Comparison of ENCODE assay signal across 9 cellular contexts in genomic region chrX:152897216-152898144, GRCh38. TPM values are rescaled to one million over a fixed set of nuclear protein-coding genes. Genes with fewer than 3 reads are reported as not detected.
A peak's percentile ranks its signal among the peaks of the same experiment; 100 is the strongest.
DNase-seq lines count a peak whose midpoint lies in the region; ATAC-seq, FAIRE-seq and TF ChIP-seq lines count a peak whose summit lies in the region.
"Had no signal": no experiment of that assay in that cellular context is flagged by ENCODE, and none has a peak within 500 bp of the region (broad histone marks: within the 10 kb centered on the region; RNA-seq: fewer than 3 reads in every experiment).

Gene ZNF185, plus strand, starts transcription at chrX:152898067. Its CDS starts 16,423 bp downstream, at chrX:152914490.

- no peaks in the 10 kb centered on the region for H3K4me1 Mint-ChIP-seq in activated naive CD4-positive, alpha-beta T cell treated with anti-CD3 and anti-CD28 coated beads, Interleukin-2, amount 10 ng/mL, durations not matched to agents 7 days and 5 days

- peaks cover 0 to 3% of the 10 kb centered on the region in 2 donors for H3K4me1 ChIP-seq in ascending aorta
- H3K4me1 ChIP-seq in kidney (ENCODE audit: control insufficient read depth in 1 of 2, insufficient read depth in 1 of 2, low read depth in 1 of 2, low read length in 2 of 2): peaks cover 0 to 2% of the 10 kb centered on the region in 2 donors
- H3K4me1 ChIP-seq in upper lobe of right lung: no peaks in the 10 kb centered on the region

- no peak for FAIRE-seq in kidney (lab: Jason Lieb, UNC)

- H3K4me3 ChIP-seq in ascending aorta (peak within 1 kb of the TSS; percentile 42 to 53), kidney (ENCODE audit: low read length in 2 of 2) (peak within 1 kb of the TSS; percentile 12 to 57), upper lobe of right lung (peak within 1 kb of the TSS; percentile 35)

- no peak within 1 kb of the TSS for H3K27ac Mint-ChIP-seq in activated naive CD4-positive, alpha-beta T cell treated with anti-CD3 and anti-CD28 coated beads, Interleukin-2, amount 10 ng/mL, durations not matched to agents 7 days and 5 days

- ATAC-seq in upper lobe of right lung: peak; percentile 92
- no peak for ATAC-seq in GM21529 (IDR thresholded peaks at IDR 0.05; ENCODE audit: unreplicated experiment)

- peaks cover 62% of the 10 kb centered on the region for H3K27me3 Mint-ChIP-seq in activated naive CD4-positive, alpha-beta T cell treated with anti-CD3 and anti-CD28 coated beads, Interleukin-2, amount 10 ng/mL, durations not matched to agents 7 days and 5 days

- H3K9me3 ChIP-seq in ascending aorta (no peaks in the 10 kb centered on the region), kidney (ENCODE audit: control insufficient read depth in 1 of 2, low read length in 2 of 2) (no peaks in the 10 kb centered on the region), upper lobe of right lung (no peaks in the 10 kb centered on the region)

- H3K9ac ChIP-seq in kidney (ENCODE audit: low read length in 2 of 2): no peak within 1 kb of the TSS

- H3K27me3 ChIP-seq in ascending aorta (no peaks in the 10 kb centered on the region), upper lobe of right lung (no peaks in the 10 kb centered on the region)

- no peaks in the 10 kb centered on the region for H3K36me3 ChIP-seq in ascending aorta
- no peaks in the 10 kb centered on the region for H3K36me3 ChIP-seq in kidney (ENCODE audit: control insufficient read depth in 1 of 2, insufficient read depth in 2 of 2, low read length in 2 of 2)
- H3K36me3 ChIP-seq in upper lobe of right lung: no peaks in the 10 kb centered on the region

- H3K27ac ChIP-seq in ascending aorta (no peak within 1 kb of the TSS), kidney (ENCODE audit: low read depth in 2 of 2, low read length in 2 of 2) (no peak within 1 kb of the TSS), upper lobe of right lung (no peak within 1 kb of the TSS)

- intact Hi-C loops in ascending aorta (cut with DNase I) (no loop called here), kidney (cut with DNase I) (no loop called here), upper lobe of right lung (cut with DNase I) (no loop called here)

- no peaks in the 10 kb centered on the region for H3K9me3 Mint-ChIP-seq in activated naive CD4-positive, alpha-beta T cell treated with anti-CD3 and anti-CD28 coated beads, Interleukin-2, amount 10 ng/mL, durations not matched to agents 7 days and 5 days

- CTCF ChIA-PET in activated naive CD4-positive, alpha-beta T cell treated with anti-CD3 and anti-CD28 coated beads, Interleukin-2, amount 10 ng/mL, durations not matched to agents 7 days and 5 days (lab: Charles Lee): no interaction called here

- DNase-seq in activated naive CD4-positive, alpha-beta T cell treated with anti-CD3 and anti-CD28 coated beads, Interleukin-2, amount 10 ng/mL, durations not matched to agents 7 days and 5 days: peak; percentile 21
- DNase-seq in activated naive CD4-positive, alpha-beta T cell (lab: John Stamatoyannopoulos, UW): no peak
- DNase-seq in ascending aorta (ENCODE audit: low spot score in 2 of 2): no peak
- peak; percentile 86 for DNase-seq in kidney
- peak; percentile 87 for DNase-seq in upper lobe of right lung
- DNase-seq in NCI-H128 (lab: John Stamatoyannopoulos, UW; ENCODE audit: unreplicated experiment): no peak
- no peak for DNase-seq in HUDEP-2 (lab: John Stamatoyannopoulos, UW; ENCODE audit: unreplicated experiment in 76 of 76)
- DNase-seq: NCI-H187 had no signal

- no peak within 1 kb of the TSS for H3K4me3 Mint-ChIP-seq in activated naive CD4-positive, alpha-beta T cell treated with anti-CD3 and anti-CD28 coated beads, Interleukin-2, amount 10 ng/mL, durations not matched to agents 7 days and 5 days

- no peaks in the 10 kb centered on the region for H3K36me3 Mint-ChIP-seq in activated naive CD4-positive, alpha-beta T cell treated with anti-CD3 and anti-CD28 coated beads, Interleukin-2, amount 10 ng/mL, durations not matched to agents 7 days and 5 days

- TF ChIP-seq CTCF in ascending aorta (IDR thresholded peaks at IDR 0.05): no peak
- TF ChIP-seq CTCF in kidney (IDR thresholded peaks at IDR 0.05; ENCODE audit: borderline replicate concordance, extremely low read depth, insufficient read depth): no peak
- no peak for TF ChIP-seq CTCF in upper lobe of right lung (IDR thresholded peaks at IDR 0.05)

RNA-seq across cellular contexts. Expression of gene ZNF185, which starts in this region (rescaled TPM):
- total RNA-seq in ascending aorta (not detected), kidney (24.3 TPM), upper lobe of right lung (16.3 TPM)
- polyA plus RNA-seq in kidney (ENCODE audit: insufficient read depth, low read depth, low replicate concordance): 12.0 TPM

Comparison
In these comparisons a context has a peak if more than half of its experiments do, and no peak if none do; other contexts are left out.
1. RNA of gene ZNF185 (total RNA-seq): 24.3 TPM in kidney (single experiment) and 16.3 TPM in upper lobe of right lung (single experiment); not detected in ascending aorta (single experiment); every median in the first group is over 10 times any median in the second.
2. DNase-seq: peak in activated naive CD4-positive, alpha-beta T cell treated with anti-CD3 and anti-CD28 coated beads, Interleukin-2, amount 10 ng/mL, durations not matched to agents 7 days and 5 days (single experiment), kidney (single experiment) and upper lobe of right lung (single experiment); none in activated naive CD4-positive, alpha-beta T cell (0 of 4), ascending aorta (0 of 2), NCI-H128 (single experiment) and HUDEP-2 (0 of 76).
3. Peak in every context shown above with its lines, with median percentiles within 50 percentile points of each other: H3K4me3 ChIP-seq.